Comparison of ENCODE assay signal across 13 cellular contexts in genomic region chr18:74316257-74317180, GRCh38. TPM values are rescaled to one million over a fixed set of nuclear protein-coding genes. Genes with fewer than 3 reads are reported as not detected.
DNase-seq lines count a peak whose midpoint lies in the region; ATAC-seq, FAIRE-seq and TF ChIP-seq lines count a peak whose summit lies in the region.
"Had no signal": no experiment of that assay in that cellular context is flagged by ENCODE, and none has a peak within 500 bp of the region (broad histone marks: within the 10 kb centered on the region; RNA-seq: fewer than 3 reads in every experiment).

No MANE protein-coding gene starts in this region.

- no peaks in the 10 kb centered on the region for H3K4me1 Mint-ChIP-seq in activated T-cell treated with anti-CD3 and anti-CD28 coated beads, Interleukin-2, amount 50 U/mL, for 72 hours (ENCODE audit: low read depth)

- H3K4me3 ChIP-seq in left ventricle myocardium inferior (no peak overlapping the region), astrocyte of the cerebellum (ENCODE audit: low read depth, low read length) (no peak overlapping the region)
- H3K4me3 ChIP-seq: transverse colon had no signal

- no peaks in the 10 kb centered on the region for H3K36me3 ChIP-seq in left ventricle myocardium inferior
- H3K36me3 ChIP-seq: transverse colon had no signal

- FAIRE-seq in urothelium cell line (lab: Jason Lieb, UNC), result no peak

- intact Hi-C loops in left ventricle myocardium inferior (cut with micrococcal nuclease) (no loop called here), cardiac septum (cut with DNase I) (no loop called here)

- H3K4me3 Mint-ChIP-seq in activated T-cell treated with anti-CD3 and anti-CD28 coated beads, Interleukin-2, amount 50 U/mL, for 72 hours, result no peak overlapping the region

- in situ Hi-C loops in astrocyte of the cerebellum (cut with HindIII; ENCODE audit: low sequenced_read_pairs), result no loop called here

- ATAC-seq in activated T-cell treated with anti-CD3 and anti-CD28 coated beads, Interleukin-2, amount 50 U/mL, for 72 hours (replicated peaks in 1 of 2), result no peak
- ATAC-seq in GM18520 (IDR thresholded peaks at IDR 0.05; ENCODE audit: unreplicated experiment), result no peak

- H3K9me3 Mint-ChIP-seq in activated T-cell treated with anti-CD3 and anti-CD28 coated beads, Interleukin-2, amount 50 U/mL, for 72 hours, result peaks cover 0 to 2% of the 10 kb centered on the region in 2 donors

- H3K9me3 ChIP-seq in left ventricle myocardium inferior (replicated peaks), result no peaks in the 10 kb centered on the region
- H3K9me3 ChIP-seq: transverse colon had no signal

- no peaks in the 10 kb centered on the region for H3K27me3 ChIP-seq in left ventricle myocardium inferior (ENCODE audit: low read depth)
- H3K27me3 ChIP-seq: transverse colon had no signal

- no peaks in the 10 kb centered on the region for H3K27me3 Mint-ChIP-seq in activated T-cell treated with anti-CD3 and anti-CD28 coated beads, Interleukin-2, amount 50 U/mL, for 72 hours (ENCODE audit: low read depth)

- DNase-seq in left ventricle myocardium inferior, result no peak
- no peak for DNase-seq in cardiac septum (ENCODE audit: low spot score)
- peak; percentile 63 for DNase-seq in astrocyte of the cerebellum (ENCODE audit: low read depth)
- DNase-seq in islet precursor cell, result peak; percentile 70
- peak; percentile 75 for DNase-seq in urothelium cell line (ENCODE audit: low spot score)
- no peak for DNase-seq in activated T-cell treated with anti-CD3 and anti-CD28 coated beads, Interleukin-2, amount 50 U/mL, for 72 hours
- no peak for DNase-seq in NCI-H2081 (lab: John Stamatoyannopoulos, UW)
- DNase-seq: AML-193, NCI-H774, nucleus accumbens, T-helper 1 cell, transverse colon had no signal

- TF ChIP-seq CTCF in left ventricle myocardium inferior (IDR thresholded peaks at IDR 0.05; ENCODE audit: borderline replicate concordance), result no peak
- no peak for TF ChIP-seq CTCF in astrocyte of the cerebellum (IDR thresholded peaks at IDR 0.05; ENCODE audit: low read depth, low read length, missing control alignments)

- peak overlapping the region; percentile 23 for H3K27ac ChIP-seq in left ventricle myocardium inferior (replicated peaks)
- H3K27ac ChIP-seq: transverse colon had no signal

- H3K4me1 ChIP-seq in left ventricle myocardium inferior, result peaks cover 22% of the 10 kb centered on the region
- H3K4me1 ChIP-seq: transverse colon had no signal

- no peaks in the 10 kb centered on the region for H3K36me3 Mint-ChIP-seq in activated T-cell treated with anti-CD3 and anti-CD28 coated beads, Interleukin-2, amount 50 U/mL, for 72 hours (ENCODE audit: insufficient read depth in 2 of 2)

- H3K27ac Mint-ChIP-seq in activated T-cell treated with anti-CD3 and anti-CD28 coated beads, Interleukin-2, amount 50 U/mL, for 72 hours, result no peak overlapping the region

RNA-seq across cellular contexts. Expression of gene C18orf63, which starts 0.9 kb away (rescaled TPM):
- not detected for total RNA-seq in left ventricle myocardium inferior
- total RNA-seq in cardiac septum, result not detected
- not detected for total RNA-seq in activated T-cell treated with anti-CD3 and anti-CD28 coated beads, Interleukin-2, amount 50 U/mL, for 72 hours
- total RNA-seq: transverse colon had no signal

RNA-seq across cellular contexts. Expression of gene CYB5A, which starts 24.8 kb away (rescaled TPM):
- total RNA-seq in left ventricle myocardium inferior (105 TPM), cardiac septum (57.2 TPM)
- total RNA-seq in activated T-cell treated with anti-CD3 and anti-CD28 coated beads, Interleukin-2, amount 50 U/mL, for 72 hours, result 10 to 100 TPM; 45.1 to 47.8 TPM

Comparison
In these comparisons a context has a peak if more than half of its experiments do, and no peak if none do; other contexts are left out.
1. DNase-seq: peak in astrocyte of the cerebellum (single experiment), islet precursor cell (single experiment) and urothelium cell line (single experiment); none in left ventricle myocardium inferior (single experiment), cardiac septum (single experiment), activated T-cell treated with anti-CD3 and anti-CD28 coated beads, Interleukin-2, amount 50 U/mL, for 72 hours (0 of 2) and NCI-H2081 (0 of 2).